In the genomic region with DNA sequence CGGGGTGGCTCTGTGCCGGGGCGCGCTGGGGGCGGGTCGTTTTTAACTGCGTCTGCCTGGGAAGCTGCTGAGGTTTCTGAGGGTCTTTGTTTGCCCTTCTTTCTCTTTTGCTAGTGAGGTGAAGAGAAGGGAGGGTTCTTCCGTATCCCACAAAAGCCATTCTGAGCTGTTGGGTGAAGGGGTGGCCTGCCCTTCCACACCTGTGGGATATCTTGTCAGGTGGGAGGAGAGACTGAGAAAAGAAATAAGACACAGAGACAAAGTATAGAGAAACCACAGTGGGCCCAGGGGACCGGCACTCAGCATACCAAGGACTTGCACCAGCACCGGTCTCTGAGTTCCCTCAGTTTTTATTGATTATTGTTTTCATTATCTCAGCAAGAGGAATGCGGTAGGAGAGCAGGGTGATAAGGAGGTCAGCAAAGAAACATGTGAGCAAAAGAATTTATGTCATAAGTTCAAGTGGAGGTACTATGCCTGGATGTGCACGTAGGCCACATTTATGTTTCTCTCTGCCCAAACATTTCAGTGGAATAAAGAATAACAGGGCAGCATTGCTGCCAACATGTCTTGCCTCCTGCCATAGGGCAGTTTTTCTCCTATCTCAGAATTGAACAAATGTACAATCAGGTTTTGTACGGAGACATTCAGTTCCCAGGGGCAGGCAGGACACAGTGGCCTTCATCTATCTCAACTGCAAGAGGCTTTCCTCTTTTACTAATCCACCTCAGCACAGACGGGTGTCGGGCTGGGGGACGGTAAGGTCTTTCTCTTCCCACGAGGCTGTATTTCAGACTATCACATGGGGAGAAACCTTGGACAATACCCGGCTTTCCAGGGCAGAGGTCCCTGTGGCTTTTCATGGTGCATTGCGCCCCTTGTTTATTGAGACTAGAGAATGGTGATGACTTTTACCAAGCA, we compare ENCODE assay signal across 8 cellular contexts. TPM values are rescaled to one million over a fixed set of nuclear protein-coding genes. Genes with fewer than 3 reads are reported as not detected.
DNase-seq lines count a peak whose midpoint lies in the region; ATAC-seq and TF ChIP-seq lines count a peak whose summit lies in the region.

No MANE protein-coding gene starts in this region.

- no peak for TF ChIP-seq POLR2A in spleen (IDR thresholded peaks at IDR 0.05)

- no peak for TF ChIP-seq CTCF in spleen (IDR thresholded peaks at IDR 0.05 in 8 of 11, conservative IDR thresholded peaks at IDR 0.05 in 3 of 11)

- H3K9me3 Mint-ChIP-seq in activated T-cell treated with anti-CD3 and anti-CD28 coated beads, Interleukin-2, amount 50 U/mL, for 72 hours: no peaks in the 10 kb centered on the region
- H3K9me3 Mint-ChIP-seq in activated naive CD8-positive, alpha-beta T cell treated with anti-CD3 and anti-CD28 coated beads, Interleukin-2, amount 10 ng/mL, durations not matched to agents 7 days and 5 days: no peaks in the 10 kb centered on the region

- H3K27me3 ChIP-seq in iPS-18a (ENCODE audit: control insufficient read depth, insufficient read depth, low read length) (no peaks in the 10 kb centered on the region), spleen (replicated peaks in 1 of 7) (no peaks in the 10 kb centered on the region)

- H3K36me3 ChIP-seq in iPS-18a (ENCODE audit: control insufficient read depth, low read depth, low read length) (no peaks in the 10 kb centered on the region), spleen (peaks cover 0 to 9% (median 3%) of the 10 kb centered on the region in 6 donors)

- POLR2A ChIA-PET in activated naive CD8-positive, alpha-beta T cell treated with anti-CD3 and anti-CD28 coated beads, Interleukin-2, amount 10 ng/mL, durations not matched to agents 7 days and 5 days (lab: Charles Lee): interaction anchor here (0.6 to 1.5 kb wide), 3 partner anchors 34 to 81 kb away, joined by 4 to 7 read pairs (median 4); partner anchors contain the start of genes SH3BP5L and ZNF672

- peak in 1 of 2 donors; percentile 4 for ATAC-seq in activated T-cell treated with anti-CD3 and anti-CD28 coated beads, Interleukin-2, amount 50 U/mL, for 72 hours (replicated peaks in 1 of 2)
- ATAC-seq in HG03103 (IDR thresholded peaks at IDR 0.05; ENCODE audit: low read depth, unreplicated experiment): peak; percentile 11
- ATAC-seq in activated naive CD8-positive, alpha-beta T cell treated with anti-CD3 and anti-CD28 coated beads, Interleukin-2, amount 10 ng/mL, durations not matched to agents 7 days and 5 days (ENCODE audit: low read depth): no peak

- peak overlapping the region; percentile 93 for H3K27ac Mint-ChIP-seq in activated T-cell treated with anti-CD3 and anti-CD28 coated beads, Interleukin-2, amount 50 U/mL, for 72 hours
- peak overlapping the region; percentile 90 for H3K27ac Mint-ChIP-seq in activated naive CD8-positive, alpha-beta T cell treated with anti-CD3 and anti-CD28 coated beads, Interleukin-2, amount 10 ng/mL, durations not matched to agents 7 days and 5 days

- H3K9ac ChIP-seq in iPS-18a (ENCODE audit: low read length): peak overlapping the region; percentile 94

- H3K4me1 Mint-ChIP-seq in activated T-cell treated with anti-CD3 and anti-CD28 coated beads, Interleukin-2, amount 50 U/mL, for 72 hours (ENCODE audit: low read depth): peaks cover 23% of the 10 kb centered on the region
- H3K4me1 Mint-ChIP-seq in activated naive CD8-positive, alpha-beta T cell treated with anti-CD3 and anti-CD28 coated beads, Interleukin-2, amount 10 ng/mL, durations not matched to agents 7 days and 5 days: peaks cover 8% of the 10 kb centered on the region

- peak overlapping the region; percentile 86 for H3K4me3 ChIP-seq in iPS-18a (ENCODE audit: low read length)
- peak overlapping the region; percentile 14 to 85 (median 62) for H3K4me3 ChIP-seq in spleen

- intact Hi-C loops in spleen (cut with DNase I; ENCODE audit: low total_unique reads): no loop called here

- H3K4me1 ChIP-seq in iPS-18a (ENCODE audit: control insufficient read depth, low read depth, low read length) (peaks cover 25% of the 10 kb centered on the region), spleen (peaks cover 5 to 53% (median 40%) of the 10 kb centered on the region in 6 donors)

- H3K27ac ChIP-seq in iPS-18a (ENCODE audit: low read length) (peak overlapping the region; percentile 92), spleen (peak overlapping the region; percentile 4 to 98 (median 96))

- no peak for DNase-seq in activated T-cell treated with anti-CD3 and anti-CD28 coated beads, Interleukin-2, amount 50 U/mL, for 72 hours
- DNase-seq in activated T-cell treated with anti-CD3 and anti-CD28 coated beads for 4 hours (no peak), spleen (no peak)
- DNase-seq in activated naive CD8-positive, alpha-beta T cell treated with anti-CD3 and anti-CD28 coated beads, Interleukin-2, amount 10 ng/mL, durations not matched to agents 7 days and 5 days: no peak
- DNase-seq in activated effector memory CD4-positive, alpha-beta T cell treated with anti-CD3 and anti-CD28 coated beads, Interleukin-2, amount 50 U/mL, for 16 hours: no peak
- DNase-seq in NK-92 treated with Interleukin-12 subunit alpha and Interleukin-12 subunit beta, amount 100 ng/mL, for 24 hours (lab: John Stamatoyannopoulos, UW): no peak

- no peaks in the 10 kb centered on the region for H3K27me3 Mint-ChIP-seq in activated T-cell treated with anti-CD3 and anti-CD28 coated beads, Interleukin-2, amount 50 U/mL, for 72 hours (ENCODE audit: low read depth)
- H3K27me3 Mint-ChIP-seq in activated naive CD8-positive, alpha-beta T cell treated with anti-CD3 and anti-CD28 coated beads, Interleukin-2, amount 10 ng/mL, durations not matched to agents 7 days and 5 days: peaks cover 4% of the 10 kb centered on the region

- peak overlapping the region; percentile 97 for H3K4me3 Mint-ChIP-seq in activated T-cell treated with anti-CD3 and anti-CD28 coated beads, Interleukin-2, amount 50 U/mL, for 72 hours
- H3K4me3 Mint-ChIP-seq in activated naive CD8-positive, alpha-beta T cell treated with anti-CD3 and anti-CD28 coated beads, Interleukin-2, amount 10 ng/mL, durations not matched to agents 7 days and 5 days: peak overlapping the region; percentile 93

- H3K36me3 Mint-ChIP-seq in activated T-cell treated with anti-CD3 and anti-CD28 coated beads, Interleukin-2, amount 50 U/mL, for 72 hours (ENCODE audit: insufficient read depth in 2 of 2): no peaks in the 10 kb centered on the region
- peaks cover 8% of the 10 kb centered on the region for H3K36me3 Mint-ChIP-seq in activated naive CD8-positive, alpha-beta T cell treated with anti-CD3 and anti-CD28 coated beads, Interleukin-2, amount 10 ng/mL, durations not matched to agents 7 days and 5 days

- H3K9me3 ChIP-seq in iPS-18a (ENCODE audit: control insufficient read depth, low read depth, low read length) (no peaks in the 10 kb centered on the region), spleen (no peaks in the 10 kb centered on the region)

- WGBS in spleen, 5 donors: 28 to 36% (median 32%) methylated on average over 19 of the region's 19 CpGs

RNA-seq across cellular contexts. Expression of gene PGBD2, which starts 1.0 kb away (rescaled TPM):
- 1 to 10 TPM; 4.0 to 6.1 TPM for total RNA-seq in activated T-cell treated with anti-CD3 and anti-CD28 coated beads, Interleukin-2, amount 50 U/mL, for 72 hours
- 10 to 100 TPM in 1 of 2 experiments, 1 to 10 TPM in 1; 9.6 to 10.1 TPM for total RNA-seq in activated naive CD8-positive, alpha-beta T cell treated with anti-CD3 and anti-CD28 coated beads, Interleukin-2, amount 10 ng/mL, durations not matched to agents 7 days and 5 days
- 10 to 100 TPM in 6 of 7 donors, 1 to 10 TPM in 1; 10.0 to 23.1 (median 12.3) TPM for total RNA-seq in spleen
- polyA plus RNA-seq in spleen: 10 to 100 TPM in 1 of 3 donors, 1 to 10 TPM in 2; 7.2 to 11.7 (median 9.9) TPM

RNA-seq across cellular contexts. Expression of gene ZNF692, which starts 48.1 kb away (rescaled TPM):
- total RNA-seq in activated T-cell treated with anti-CD3 and anti-CD28 coated beads, Interleukin-2, amount 50 U/mL, for 72 hours: 10 to 100 TPM; 42.8 to 57.6 TPM
- 10 to 100 TPM; 58.6 to 70.2 TPM for total RNA-seq in activated naive CD8-positive, alpha-beta T cell treated with anti-CD3 and anti-CD28 coated beads, Interleukin-2, amount 10 ng/mL, durations not matched to agents 7 days and 5 days
- 10 to 100 TPM; 33.5 to 81.1 (median 45.9) TPM for total RNA-seq in spleen
- 100 to 1,000 TPM in 2 of 3 donors, 10 to 100 TPM in 1; 57.1 to 138 (median 125) TPM for polyA plus RNA-seq in spleen
